ENCODE assay signal across 5 cellular contexts in the genomic region with DNA sequence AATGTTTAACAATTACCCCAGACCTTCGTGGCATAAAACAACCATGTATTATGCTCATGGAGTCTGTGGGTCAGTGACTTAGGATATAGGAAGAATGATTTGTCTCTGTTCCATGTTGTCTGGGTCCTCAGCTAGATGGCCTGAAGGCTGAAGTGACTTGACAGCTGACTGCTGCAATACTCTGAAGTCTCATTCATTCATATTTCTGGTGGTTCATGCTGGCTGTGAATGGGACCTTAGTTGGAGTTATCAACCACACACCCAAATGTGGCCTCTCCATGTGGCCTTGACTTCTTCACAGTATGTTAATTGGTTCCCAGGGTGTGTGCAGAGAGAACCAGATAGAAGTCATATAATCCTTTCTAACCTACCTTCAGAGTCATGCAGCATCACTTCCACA.
"Had no signal": no experiment of that assay in that cellular context is flagged by ENCODE, and none has a peak within 500 bp of the region (broad histone marks: within the 10 kb centered on the region; RNA-seq: fewer than 3 reads in every experiment).

No MANE protein-coding gene starts in this region.

- H3K9me3 Mint-ChIP-seq: GM23338 had no signal

- H3K4me1 Mint-ChIP-seq: GM23338, H9 had no signal

- H3K36me3 Mint-ChIP-seq: IgD-negative memory B cell had no signal

- DNase-seq: H9, HCEC 1CT had no signal

- ATAC-seq: GM23338, HepG2 had no signal

- H3K27ac Mint-ChIP-seq: GM23338 had no signal

- H3K4me3 Mint-ChIP-seq: GM23338, H9, IgD-negative memory B cell had no signal
